Comparison of ENCODE assay signal across 21 cellular contexts in genomic region chr7:123788584-123788983, GRCh38. TPM values are rescaled to one million over a fixed set of nuclear protein-coding genes. Genes with fewer than 3 reads are reported as not detected.
DNase-seq lines count a peak whose midpoint lies in the region; ATAC-seq and TF ChIP-seq lines count a peak whose summit lies in the region.
"Had no signal": no experiment of that assay in that cellular context is flagged by ENCODE, and none has a peak within 500 bp of the region (broad histone marks: within the 10 kb centered on the region; RNA-seq: fewer than 3 reads in every experiment).

No MANE protein-coding gene starts in this region.

- TF ChIP-seq CTCF in VCaP (conservative IDR thresholded peaks at IDR 0.05) (no peak), colonic mucosa (IDR thresholded peaks at IDR 0.05) (no peak)

- no peak overlapping the region for H3K9ac ChIP-seq in colonic mucosa (ENCODE audit: low read depth in 2 of 2, low read length in 2 of 2)
- H3K9ac ChIP-seq: BLaER1 had no signal

- ATAC-seq in GM18861 (IDR thresholded peaks at IDR 0.05; ENCODE audit: unreplicated experiment), result no peak
- ATAC-seq: CD8-positive, alpha-beta T cell; GM23338; HCT116 had no signal

- H3K4me3 ChIP-seq in colonic mucosa, result no peak overlapping the region
- H3K4me3 ChIP-seq: BLaER1, GM23338 had no signal

- no peaks in the 10 kb centered on the region for H3K27me3 ChIP-seq in colonic mucosa
- H3K27me3 ChIP-seq: BLaER1 had no signal

- intact Hi-C loops in colonic mucosa (cut with DNase I), result no loop called here

- no peak for DNase-seq in colonic mucosa
- peak; percentile 15 for DNase-seq in inferior parietal cortex (ENCODE audit: extremely low spot score)
- DNase-seq in superior temporal gyrus (ENCODE audit: extremely low spot score), result peak; percentile 25
- no peak for DNase-seq in HK-2 (ENCODE audit: unreplicated experiment)
- DNase-seq in ecto neural progenitor cell (ENCODE audit: low spot score), result no peak
- DNase-seq in AG20443 (ENCODE audit: low spot score), result no peak
- DNase-seq: Caco-2; CD4-positive, CD25-positive, alpha-beta regulatory T cell; CD8-positive, alpha-beta T cell; DMS153; DND-41; H9 had no signal

- no peaks in the 10 kb centered on the region for H3K4me1 ChIP-seq in colonic mucosa
- H3K4me1 ChIP-seq: Caco-2 had no signal

- H3K36me3 ChIP-seq in colonic mucosa, result no peaks in the 10 kb centered on the region
- H3K36me3 ChIP-seq: BLaER1 had no signal

- H3K27ac ChIP-seq in VCaP, result peak overlapping the region; percentile 44
- peak overlapping the region; percentile 6 for H3K27ac ChIP-seq in colonic mucosa
- H3K27ac ChIP-seq: BLaER1, C4-2B had no signal

- H3K9me3 ChIP-seq in colonic mucosa, result no peaks in the 10 kb centered on the region
- H3K9me3 ChIP-seq: BLaER1, Caco-2 had no signal

RNA-seq across cellular contexts. Expression of gene WASL, which starts 39.8 kb away (rescaled TPM):
- 100 to 1,000 TPM in 1 of 2 donors, 10 to 100 TPM in 1; 54.9 to 126 TPM for total RNA-seq in colonic mucosa

RNA-seq across cellular contexts. Expression of gene HYAL4, which starts 56.4 kb away (rescaled TPM):
- not detected for total RNA-seq in colonic mucosa
- total RNA-seq: A172; A673; B cell; CD4-positive, CD25-positive, alpha-beta regulatory T cell; CD8-positive, alpha-beta T cell; GM23338; H9 had no signal

Comparison
In these comparisons a context has a peak if more than half of its experiments do, and no peak if none do; other contexts are left out.
1. DNase-seq: peak in inferior parietal cortex (single experiment) and superior temporal gyrus (single experiment); none in colonic mucosa (single experiment), HK-2 (single experiment), ecto neural progenitor cell (single experiment) and AG20443 (single experiment).